Comparison of ENCODE assay signal across 12 cellular contexts in the genomic region with DNA sequence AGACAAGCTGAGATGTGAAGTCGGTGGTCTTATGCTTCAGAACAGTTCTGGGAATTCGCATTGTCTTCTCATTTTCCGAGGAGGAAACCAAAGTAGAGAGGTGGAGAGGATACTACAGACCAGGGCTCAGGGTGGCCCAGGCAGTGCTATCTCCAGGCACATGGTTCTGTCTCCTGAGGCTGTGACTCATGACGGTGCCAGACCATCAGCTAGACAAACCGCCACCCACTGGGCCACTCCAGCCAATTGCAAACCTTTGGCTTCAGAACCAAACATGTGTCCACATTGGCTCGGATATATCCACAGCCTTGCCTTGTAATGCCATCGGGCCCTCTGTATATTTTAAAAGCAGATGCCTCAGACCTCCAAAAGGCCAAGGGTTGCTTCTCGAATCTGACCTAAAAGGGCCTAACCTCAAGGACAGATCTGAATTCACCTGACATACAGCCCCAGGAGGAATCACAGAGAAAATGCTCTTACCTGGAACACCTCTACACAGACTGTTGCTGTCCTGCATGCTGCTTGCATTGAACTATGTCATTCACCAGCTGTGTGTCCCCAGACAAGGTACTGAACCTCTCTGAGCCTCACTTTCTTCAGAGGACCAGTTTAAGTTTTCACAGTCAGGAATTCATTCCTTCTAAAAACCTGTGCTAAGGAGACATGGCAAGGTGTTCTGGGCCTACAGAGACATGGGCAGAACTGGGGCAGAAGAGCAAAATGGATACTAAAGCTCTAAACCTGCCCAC.
DNase-seq lines count a peak whose midpoint lies in the region; TF ChIP-seq lines count a peak whose summit lies in the region.
"Had no signal": no experiment of that assay in that cellular context is flagged by ENCODE, and none has a peak within 500 bp of the region (broad histone marks: within the 10 kb centered on the region; RNA-seq: fewer than 3 reads in every experiment).

No MANE protein-coding gene starts in this region.

- H3K9ac ChIP-seq in mesendoderm (ENCODE audit: low read length) = no peak overlapping the region

- no peaks in the 10 kb centered on the region for H3K9me3 Mint-ChIP-seq in activated naive CD8-positive, alpha-beta T cell (ENCODE audit: low read depth)
- H3K9me3 Mint-ChIP-seq in progenitor cell of endocrine pancreas (ENCODE audit: low read depth) = no peaks in the 10 kb centered on the region
- H3K9me3 Mint-ChIP-seq: CD8-positive, alpha-beta T cell had no signal

- H3K79me2 ChIP-seq in mesendoderm (ENCODE audit: control insufficient read depth, insufficient read depth, low read length) = no peaks in the 10 kb centered on the region

- no peaks in the 10 kb centered on the region for H3K36me3 ChIP-seq in mesendoderm (ENCODE audit: control insufficient read depth, insufficient read depth, low read length)
- H3K36me3 ChIP-seq: esophagus muscularis mucosa had no signal

- H3K4me3 ChIP-seq in mesendoderm (ENCODE audit: low read length) = no peak overlapping the region
- H3K4me3 ChIP-seq: esophagus muscularis mucosa had no signal

- no peaks in the 10 kb centered on the region for H3K27me3 Mint-ChIP-seq in activated naive CD8-positive, alpha-beta T cell
- H3K27me3 Mint-ChIP-seq in progenitor cell of endocrine pancreas = peaks cover 33% of the 10 kb centered on the region

- H3K4me3 Mint-ChIP-seq in activated naive CD8-positive, alpha-beta T cell = no peak overlapping the region
- H3K4me3 Mint-ChIP-seq in progenitor cell of endocrine pancreas (ENCODE audit: low read depth) = no peak overlapping the region
- H3K4me3 Mint-ChIP-seq: CD8-positive, alpha-beta T cell had no signal

- H4K5ac ChIP-seq in mesendoderm (ENCODE audit: low read length) = no peak overlapping the region

- no peak overlapping the region for H3K4me2 ChIP-seq in mesendoderm (ENCODE audit: low read length)

- no peak overlapping the region for H3K23ac ChIP-seq in mesendoderm (ENCODE audit: low read length)

- peaks cover 3% of the 10 kb centered on the region for H3K4me1 ChIP-seq in mesendoderm (ENCODE audit: control insufficient read depth, low read depth, low read length)

- H2BK5ac ChIP-seq in mesendoderm (ENCODE audit: low read length) = no peak overlapping the region

- no peaks in the 10 kb centered on the region for H3K27me3 ChIP-seq in mesendoderm (ENCODE audit: insufficient read depth, low read length, poor library complexity)
- H3K27me3 ChIP-seq: esophagus muscularis mucosa had no signal

- no peak overlapping the region for H3K18ac ChIP-seq in mesendoderm (ENCODE audit: low read length)

- peak overlapping the region; percentile 31 for H3K27ac Mint-ChIP-seq in activated naive CD8-positive, alpha-beta T cell
- no peak overlapping the region for H3K27ac Mint-ChIP-seq in progenitor cell of endocrine pancreas
- H3K27ac Mint-ChIP-seq: CD8-positive, alpha-beta T cell had no signal

- H3K27ac ChIP-seq in mesendoderm (ENCODE audit: low read depth, low read length) = no peak overlapping the region
- H3K27ac ChIP-seq: esophagus muscularis mucosa, VCaP had no signal

- H3K56ac ChIP-seq in mesendoderm (ENCODE audit: low read length) = no peak overlapping the region

- no peak overlapping the region for H3K4ac ChIP-seq in mesendoderm (ENCODE audit: low read depth, low read length)

- no peak for TF ChIP-seq CTCF in progenitor cell of endocrine pancreas (IDR thresholded peaks at IDR 0.05; ENCODE audit: unreplicated experiment)

- peaks cover 28% of the 10 kb centered on the region for H3K4me1 Mint-ChIP-seq in activated naive CD8-positive, alpha-beta T cell (ENCODE audit: low read depth)
- peaks cover 2% of the 10 kb centered on the region for H3K4me1 Mint-ChIP-seq in progenitor cell of endocrine pancreas (ENCODE audit: low read depth)

- H3K79me1 ChIP-seq in mesendoderm (ENCODE audit: low read length) = no peaks in the 10 kb centered on the region

- no peak overlapping the region for H2AK5ac ChIP-seq in mesendoderm (ENCODE audit: low read length)

- WGBS in mesendoderm (ENCODE audit: extremely low coverage, insufficient coverage, low lambda C conversion rate) = no CpG with 5 or more reads among the region's 8 CpGs

- no peak overlapping the region for H2BK120ac ChIP-seq in mesendoderm (ENCODE audit: low read depth, low read length)

- no peak overlapping the region for H2BK15ac ChIP-seq in mesendoderm (replicated peaks; ENCODE audit: low read depth)

- no peaks in the 10 kb centered on the region for H3K36me3 Mint-ChIP-seq in activated naive CD8-positive, alpha-beta T cell
- no peaks in the 10 kb centered on the region for H3K36me3 Mint-ChIP-seq in progenitor cell of endocrine pancreas (ENCODE audit: insufficient read depth)
- H3K36me3 Mint-ChIP-seq: CD8-positive, alpha-beta T cell had no signal

- no peak overlapping the region for H4K8ac ChIP-seq in mesendoderm (ENCODE audit: low read depth, low read length)

- DNase-seq in A172 (ENCODE audit: low spot score) (peak; percentile 42), HCEC 1CT (peak; percentile 21), mesendoderm (peak; percentile 56), progenitor cell of endocrine pancreas (ENCODE audit: low spot score, unreplicated experiment) (no peak), activated gamma-delta T cell (lab: John Stamatoyannopoulos, UW) (no peak), GM03348 (ENCODE audit: low spot score) (no peak)
- no peak for DNase-seq in activated CD4-positive, CD25-positive, alpha-beta regulatory T cell (lab: John Stamatoyannopoulos, UW)
- DNase-seq: NCI-H1105 had no signal

Comparison
In these comparisons a context has a peak if more than half of its experiments do, and no peak if none do; other contexts are left out.
1. DNase-seq: peak in A172 (single experiment), HCEC 1CT (single experiment) and mesendoderm (single experiment); none in progenitor cell of endocrine pancreas (single experiment), activated gamma-delta T cell (single experiment), activated CD4-positive, CD25-positive, alpha-beta regulatory T cell (0 of 4) and GM03348 (single experiment).